ENCODE assay signal across 25 cellular contexts in genomic region chrX:32024072-32024471, GRCh38.
"Had no signal": no experiment of that assay in that cellular context is flagged by ENCODE, and none has a peak within 500 bp of the region (broad histone marks: within the 10 kb centered on the region; RNA-seq: fewer than 3 reads in every experiment).

No MANE protein-coding gene starts in this region.

- H3K36me3 ChIP-seq: colonic mucosa, esophagus muscularis mucosa, esophagus squamous epithelium, gastrocnemius medialis, gastroesophageal sphincter, heart left ventricle, heart right ventricle had no signal

- H3K27me3 Mint-ChIP-seq: dendritic cell treated with granulocyte-macrophage colony-stimulating factor and Interleukin-4, amounts not matched to agents 40 ng/mL and 50 ng/mL, for 4 days; effector memory CD8-positive, alpha-beta T cell had no signal

- H3K9me3 ChIP-seq: colonic mucosa, esophagus muscularis mucosa, esophagus squamous epithelium, gastrocnemius medialis, gastroesophageal sphincter, heart left ventricle, heart right ventricle had no signal

- ATAC-seq: effector memory CD8-positive, alpha-beta T cell; esophagus mucosa; foreskin keratinocyte; gastrocnemius medialis; gastroesophageal sphincter; heart left ventricle; heart right ventricle had no signal

- H3K4me1 ChIP-seq: colonic mucosa, esophagus muscularis mucosa, esophagus squamous epithelium, foreskin keratinocyte, gastrocnemius medialis, gastroesophageal sphincter, heart left ventricle, heart right ventricle had no signal

- H3K4me3 ChIP-seq: colonic mucosa, coronary artery, dorsolateral prefrontal cortex, esophagus muscularis mucosa, esophagus squamous epithelium, gastrocnemius medialis, gastroesophageal sphincter, heart left ventricle, heart right ventricle had no signal

- H3K27ac Mint-ChIP-seq: dendritic cell treated with granulocyte-macrophage colony-stimulating factor and Interleukin-4, amounts not matched to agents 40 ng/mL and 50 ng/mL, for 4 days; effector memory CD8-positive, alpha-beta T cell; endodermal cell had no signal

- H3K27me3 ChIP-seq: colonic mucosa, esophagus muscularis mucosa, esophagus squamous epithelium, foreskin keratinocyte, gastrocnemius medialis, gastroesophageal sphincter, heart left ventricle, heart right ventricle had no signal

- H3K27ac ChIP-seq: colonic mucosa, coronary artery, dorsolateral prefrontal cortex, epithelial cell of prostate, esophagus muscularis mucosa, esophagus squamous epithelium, foreskin keratinocyte, gastrocnemius medialis, gastroesophageal sphincter, heart left ventricle, heart right ventricle had no signal

- H3K4me3 Mint-ChIP-seq: dendritic cell treated with granulocyte-macrophage colony-stimulating factor and Interleukin-4, amounts not matched to agents 40 ng/mL and 50 ng/mL, for 4 days; effector memory CD8-positive, alpha-beta T cell; endodermal cell had no signal

- DNase-seq: colonic mucosa; cortex of kidney; dermis blood vessel endothelial cell; dorsolateral prefrontal cortex; effector CD4-positive, alpha-beta T cell; effector CD8-positive, alpha-beta T cell; effector memory CD4-positive, alpha-beta T cell; effector memory CD8-positive, alpha-beta T cell; endodermal cell; erythroblast; esophagus squamous epithelium; foreskin fibroblast; foreskin keratinocyte; foreskin melanocyte; gastrocnemius medialis; glutamatergic neuron; head of caudate nucleus; heart left ventricle; heart right ventricle had no signal
